ENCODE assay signal across 11 cellular contexts in the genomic region with DNA sequence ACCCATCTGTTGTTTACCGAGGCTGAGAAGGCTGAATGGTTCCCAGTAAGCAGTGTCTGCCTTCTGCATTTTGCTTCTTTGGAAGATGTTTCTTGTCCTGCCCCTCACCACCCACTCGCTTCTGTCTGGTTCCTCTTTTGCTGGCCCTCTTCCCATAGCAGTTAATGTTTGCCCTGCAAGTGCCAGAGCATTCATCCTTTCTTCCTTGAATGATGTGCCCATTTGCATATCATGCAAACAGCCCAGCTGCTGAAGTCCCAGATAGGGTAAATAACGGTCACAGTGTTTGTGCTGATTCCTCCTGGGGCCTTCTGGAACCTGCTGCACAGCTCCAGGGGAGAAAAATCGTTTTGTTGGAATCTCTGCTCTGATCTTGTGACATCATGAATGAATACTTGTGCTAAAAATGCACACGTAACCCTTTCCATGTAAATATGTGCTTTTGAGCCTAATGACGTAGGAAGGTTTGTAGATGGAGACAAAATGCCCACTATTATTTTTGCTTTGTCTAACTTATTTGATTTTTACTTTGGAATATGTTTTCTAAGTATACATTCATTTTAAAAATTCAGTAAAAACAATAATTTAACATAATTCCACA.
A peak's percentile ranks its signal among the peaks of the same experiment; 100 is the strongest.
DNase-seq lines count a peak whose midpoint lies in the region; ATAC-seq and TF ChIP-seq lines count a peak whose summit lies in the region.
"Had no signal": no experiment of that assay in that cellular context is flagged by ENCODE, and none has a peak within 500 bp of the region (broad histone marks: within the 10 kb centered on the region; RNA-seq: fewer than 3 reads in every experiment).

No MANE protein-coding gene starts in this region.

- intact Hi-C loops in uterus (cut with DNase I; ENCODE audit: low total_unique reads) = no loop called here

- no peak overlapping the region for H3K27ac ChIP-seq in BLaER1
- H3K27ac ChIP-seq in SK-N-SH (ENCODE audit: low read depth in 2 of 2, low read length in 1 of 2) = no peak overlapping the region
- no peak overlapping the region for H3K27ac ChIP-seq in uterus
- H3K27ac ChIP-seq: pancreas had no signal

- CTCF ChIA-PET in SK-N-SH (lab: Yijun Ruan, JAX) = interaction anchor here (0.6 to 1.1 kb wide), 2 partner anchors 591 to 704 kb away, joined by 3 to 4 read pairs; no protein-coding TSS in a partner anchor

- no peak overlapping the region for H2AFZ ChIP-seq in SK-N-SH (ENCODE audit: low read depth)

- H3K36me3 Mint-ChIP-seq in endothelial cell (ENCODE audit: low read depth, unreplicated experiment) = no peaks in the 10 kb centered on the region
- H3K36me3 Mint-ChIP-seq in immature natural killer cell = no peaks in the 10 kb centered on the region
- H3K36me3 Mint-ChIP-seq: CD8-positive, alpha-beta T cell had no signal

- H3K79me2 ChIP-seq in SK-N-SH (ENCODE audit: insufficient read depth) = no peaks in the 10 kb centered on the region

- H3K9ac ChIP-seq in BLaER1 = no peak overlapping the region
- H3K9ac ChIP-seq in SK-N-SH = no peak overlapping the region

- TF ChIP-seq EP300 in SK-N-SH (IDR thresholded peaks at IDR 0.05; ENCODE audit: borderline replicate concordance in 1 of 2, low read depth in 1 of 2, low read length in 1 of 2) = no peak

- H3K27me3 ChIP-seq in BLaER1 = no peaks in the 10 kb centered on the region
- no peaks in the 10 kb centered on the region for H3K27me3 ChIP-seq in SK-N-SH (ENCODE audit: insufficient read depth)
- H3K27me3 ChIP-seq in uterus = no peaks in the 10 kb centered on the region
- H3K27me3 ChIP-seq: pancreas had no signal

- H3K4me1 ChIP-seq in BLaER1 (peaks cover 15% of the 10 kb centered on the region), SK-N-SH (ENCODE audit: control insufficient read depth in 1 of 2, insufficient read depth in 2 of 2, low read depth in 1 of 2, low read length in 1 of 2) (peaks cover 0 to 5% of the 10 kb centered on the region in 2 experiments; a peak in 1 of 4 replicates), uterus (no peaks in the 10 kb centered on the region)
- H3K4me1 ChIP-seq: pancreas had no signal

- H3K4me3 Mint-ChIP-seq in endothelial cell (ENCODE audit: unreplicated experiment) (no peak overlapping the region), immature natural killer cell (no peak overlapping the region)
- H3K4me3 Mint-ChIP-seq: CD8-positive, alpha-beta T cell; stimulated activated naive CD8-positive, alpha-beta T cell treated with anti-CD3 and anti-CD28 coated beads, Interleukin-15, Interleukin-2, amounts not matched to agents 100 ng/mL and 50 ng/mL, for 24 hours had no signal

- peaks cover 5% of the 10 kb centered on the region for H3K4me1 Mint-ChIP-seq in endothelial cell (ENCODE audit: unreplicated experiment)
- no peaks in the 10 kb centered on the region for H3K4me1 Mint-ChIP-seq in immature natural killer cell

- no peaks in the 10 kb centered on the region for H4K20me1 ChIP-seq in BLaER1
- no peaks in the 10 kb centered on the region for H4K20me1 ChIP-seq in SK-N-SH (ENCODE audit: insufficient read depth)

- H3K27ac Mint-ChIP-seq in endothelial cell (ENCODE audit: unreplicated experiment) (no peak overlapping the region), immature natural killer cell (no peak overlapping the region)
- H3K27ac Mint-ChIP-seq: CD8-positive, alpha-beta T cell; stimulated activated naive CD8-positive, alpha-beta T cell treated with anti-CD3 and anti-CD28 coated beads, Interleukin-15, Interleukin-2, amounts not matched to agents 100 ng/mL and 50 ng/mL, for 24 hours had no signal

- TF ChIP-seq CTCF in endothelial cell (IDR thresholded peaks at IDR 0.05; ENCODE audit: unreplicated experiment) (no peak), SK-N-SH (IDR thresholded peaks at IDR 0.05) (no peak), uterus (IDR thresholded peaks at IDR 0.05) (no peak)

- no peak for TF ChIP-seq RAD21 in SK-N-SH (IDR thresholded peaks at IDR 0.05; ENCODE audit: low read length)

- H3K9me3 ChIP-seq in BLaER1 = no peaks in the 10 kb centered on the region
- no peaks in the 10 kb centered on the region for H3K9me3 ChIP-seq in SK-N-SH
- H3K9me3 ChIP-seq in uterus = no peaks in the 10 kb centered on the region
- H3K9me3 ChIP-seq: pancreas had no signal

- H3K4me3 ChIP-seq in BLaER1 (no peak overlapping the region), SK-N-SH (ENCODE audit: low read depth in 2 of 2, low read length in 1 of 2) (no peak overlapping the region), uterus (no peak overlapping the region)
- H3K4me3 ChIP-seq: pancreas had no signal

- DNase-seq in NCI-H146 (lab: John Stamatoyannopoulos, UW) (peak; percentile 69), endothelial cell (ENCODE audit: low spot score) (peak; percentile 3), epidermal melanocyte (ENCODE audit: insufficient read length, low spot score) (no peak), SK-N-SH (no peak), uterus (no peak), immature natural killer cell (no peak)
- DNase-seq: CD8-positive, alpha-beta T cell; pancreas had no signal

- no peaks in the 10 kb centered on the region for H3K9me3 Mint-ChIP-seq in endothelial cell (ENCODE audit: unreplicated experiment)
- H3K9me3 Mint-ChIP-seq in immature natural killer cell = peaks cover 0 to 26% (median 11%) of the 10 kb centered on the region in 6 donors

- no peaks in the 10 kb centered on the region for H3K36me3 ChIP-seq in BLaER1
- no peaks in the 10 kb centered on the region for H3K36me3 ChIP-seq in SK-N-SH (replicated peaks in 1 of 2; ENCODE audit: control insufficient read depth in 1 of 2, insufficient read depth in 2 of 2, low read length in 1 of 2)
- no peaks in the 10 kb centered on the region for H3K36me3 ChIP-seq in uterus
- H3K36me3 ChIP-seq: pancreas had no signal

- H3K9me2 ChIP-seq in SK-N-SH = no peaks in the 10 kb centered on the region

- H3F3A ChIP-seq in SK-N-SH (replicated peaks; ENCODE audit: insufficient read depth) = no peaks in the 10 kb centered on the region

- no peak for TF ChIP-seq POLR2A in uterus (IDR thresholded peaks at IDR 0.05)

- H3K4me2 ChIP-seq in BLaER1 = peak overlapping the region; percentile 20
- no peak overlapping the region for H3K4me2 ChIP-seq in SK-N-SH

- H3K27me3 Mint-ChIP-seq in endothelial cell (ENCODE audit: unreplicated experiment) (no peaks in the 10 kb centered on the region), immature natural killer cell (ENCODE audit: low read depth in 3 of 3) (peaks cover 0 to 3% (median 2%) of the 10 kb centered on the region in 3 donors)
- H3K27me3 Mint-ChIP-seq: stimulated activated naive CD8-positive, alpha-beta T cell treated with anti-CD3 and anti-CD28 coated beads, Interleukin-15, Interleukin-2, amounts not matched to agents 100 ng/mL and 50 ng/mL, for 24 hours had no signal

- WGBS in SK-N-SH (ENCODE audit: low lambda C conversion rate) = 44% methylated on average over 6 of the region's 6 CpGs

- POLR2A ChIA-PET in SK-N-SH (lab: Yijun Ruan, JAX) = no interaction called here

- ATAC-seq in GM21381 (IDR thresholded peaks at IDR 0.05; ENCODE audit: unreplicated experiment) = peak; percentile 65
- ATAC-seq: CD8-positive, alpha-beta T cell had no signal

TF ChIP-seq in SK-N-SH, 30 proteins besides CTCF, POLR2A, EP300 and RAD21:
- no peak for TF ChIP-seq FOSL2 (IDR thresholded peaks at IDR 0.05; ENCODE audit: borderline replicate concordance, low read depth)
- TF ChIP-seq, protein P1, sequence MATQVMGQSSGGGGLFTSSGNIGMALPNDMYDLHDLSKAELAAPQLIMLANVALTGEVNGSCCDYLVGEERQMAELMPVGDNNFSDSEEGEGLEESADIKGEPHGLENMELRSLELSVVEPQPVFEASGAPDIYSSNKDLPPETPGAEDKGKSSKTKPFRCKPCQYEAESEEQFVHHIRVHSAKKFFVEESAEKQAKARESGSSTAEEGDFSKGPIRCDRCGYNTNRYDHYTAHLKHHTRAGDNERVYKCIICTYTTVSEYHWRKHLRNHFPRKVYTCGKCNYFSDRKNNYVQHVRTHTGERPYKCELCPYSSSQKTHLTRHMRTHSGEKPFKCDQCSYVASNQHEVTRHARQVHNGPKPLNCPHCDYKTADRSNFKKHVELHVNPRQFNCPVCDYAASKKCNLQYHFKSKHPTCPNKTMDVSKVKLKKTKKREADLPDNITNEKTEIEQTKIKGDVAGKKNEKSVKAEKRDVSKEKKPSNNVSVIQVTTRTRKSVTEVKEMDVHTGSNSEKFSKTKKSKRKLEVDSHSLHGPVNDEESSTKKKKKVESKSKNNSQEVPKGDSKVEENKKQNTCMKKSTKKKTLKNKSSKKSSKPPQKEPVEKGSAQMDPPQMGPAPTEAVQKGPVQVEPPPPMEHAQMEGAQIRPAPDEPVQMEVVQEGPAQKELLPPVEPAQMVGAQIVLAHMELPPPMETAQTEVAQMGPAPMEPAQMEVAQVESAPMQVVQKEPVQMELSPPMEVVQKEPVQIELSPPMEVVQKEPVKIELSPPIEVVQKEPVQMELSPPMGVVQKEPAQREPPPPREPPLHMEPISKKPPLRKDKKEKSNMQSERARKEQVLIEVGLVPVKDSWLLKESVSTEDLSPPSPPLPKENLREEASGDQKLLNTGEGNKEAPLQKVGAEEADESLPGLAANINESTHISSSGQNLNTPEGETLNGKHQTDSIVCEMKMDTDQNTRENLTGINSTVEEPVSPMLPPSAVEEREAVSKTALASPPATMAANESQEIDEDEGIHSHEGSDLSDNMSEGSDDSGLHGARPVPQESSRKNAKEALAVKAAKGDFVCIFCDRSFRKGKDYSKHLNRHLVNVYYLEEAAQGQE (IDR thresholded peaks at IDR 0.05; ENCODE audit: low read depth, low read length) = no peak
- TF ChIP-seq CHD2 (IDR thresholded peaks at IDR 0.05; ENCODE audit: low read length, partially characterized antibody) = no peak
- TF ChIP-seq EZH2phosphoT487 (IDR thresholded peaks at IDR 0.05; ENCODE audit: borderline replicate concordance, low read depth) = no peak
- TF ChIP-seq, protein P2, sequence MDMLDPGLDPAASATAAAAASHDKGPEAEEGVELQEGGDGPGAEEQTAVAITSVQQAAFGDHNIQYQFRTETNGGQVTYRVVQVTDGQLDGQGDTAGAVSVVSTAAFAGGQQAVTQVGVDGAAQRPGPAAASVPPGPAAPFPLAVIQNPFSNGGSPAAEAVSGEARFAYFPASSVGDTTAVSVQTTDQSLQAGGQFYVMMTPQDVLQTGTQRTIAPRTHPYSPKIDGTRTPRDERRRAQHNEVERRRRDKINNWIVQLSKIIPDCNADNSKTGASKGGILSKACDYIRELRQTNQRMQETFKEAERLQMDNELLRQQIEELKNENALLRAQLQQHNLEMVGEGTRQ (IDR thresholded peaks at IDR 0.05; ENCODE audit: borderline replicate concordance, low read depth, low read length) = no peak

Comparison
In these comparisons a context has a peak if more than half of its experiments do, and no peak if none do; other contexts are left out.
1. DNase-seq: peak in NCI-H146 (single experiment) and endothelial cell (single experiment); none in epidermal melanocyte (single experiment), SK-N-SH (single experiment), uterus (0 of 2) and immature natural killer cell (0 of 3).